Comparison of ENCODE assay signal across 11 cellular contexts in the genomic region with DNA sequence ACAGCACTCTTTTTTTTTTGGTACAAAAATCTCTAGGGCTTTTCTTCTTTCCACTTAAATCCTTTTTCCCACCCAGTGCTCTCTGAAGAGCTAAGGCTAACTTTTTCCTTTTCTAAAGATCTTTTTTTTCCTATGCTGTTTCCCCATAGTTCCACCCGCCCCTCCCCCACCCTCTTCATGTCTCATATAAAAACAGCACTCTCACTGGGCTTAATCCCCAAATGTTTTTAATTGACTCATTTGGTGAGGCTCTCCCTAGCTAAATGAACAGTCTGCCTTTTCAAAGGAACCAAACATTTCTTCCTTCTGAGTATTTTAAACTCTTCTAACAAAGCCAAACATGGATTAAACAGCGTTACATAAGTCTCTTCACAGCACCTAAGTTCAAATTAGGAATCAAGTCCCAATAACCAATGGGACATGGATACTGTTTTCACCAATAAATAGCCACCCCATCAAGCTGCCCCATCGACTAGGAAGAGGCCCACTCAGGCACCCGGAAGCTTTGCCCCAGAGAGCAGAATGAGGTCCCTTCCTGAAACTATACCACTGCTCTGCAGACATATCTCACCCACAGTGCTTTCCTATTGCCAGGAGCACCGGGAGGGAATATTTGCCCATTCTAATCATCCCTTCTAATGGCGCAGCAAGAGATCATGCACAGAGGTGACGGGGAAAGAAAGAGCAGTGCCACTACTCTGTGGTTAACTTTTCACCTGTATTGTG.
A peak's percentile ranks its signal among the peaks of the same experiment; 100 is the strongest.
DNase-seq lines count a peak whose midpoint lies in the region; ATAC-seq and FAIRE-seq lines count a peak whose summit lies in the region.
"Had no signal": no experiment of that assay in that cellular context is flagged by ENCODE, and none has a peak within 500 bp of the region (broad histone marks: within the 10 kb centered on the region; RNA-seq: fewer than 3 reads in every experiment).

No MANE protein-coding gene starts in this region.

- peaks cover 28% of the 10 kb centered on the region for H3K4me1 ChIP-seq in rectal smooth muscle tissue (ENCODE audit: control insufficient read depth, insufficient read depth, low read length)

- H3K27me3 ChIP-seq in rectal smooth muscle tissue (ENCODE audit: control insufficient read depth, insufficient read depth, low read length) = no peaks in the 10 kb centered on the region

- peaks cover 56 to 77% of the 10 kb centered on the region in 2 donors for H3K4me1 Mint-ChIP-seq in effector memory CD8-positive, alpha-beta T cell (ENCODE audit: low read depth in 2 of 2)

- DNase-seq in EH (ENCODE audit: low read depth) (peak; percentile 46), NCI-H2081 (lab: John Stamatoyannopoulos, UW) (peak; percentile 48 to 69), HTR-8/SVneo (ENCODE audit: insufficient read length, low spot score) (no peak), amygdala (lab: John Stamatoyannopoulos, UW) (no peak)
- DNase-seq in effector memory CD8-positive, alpha-beta T cell = no peak
- DNase-seq in stimulated activated CD4-positive, alpha-beta T cell treated with anti-CD3 and anti-CD28 coated beads, Interleukin-12 subunit alpha, Interleukin-12 subunit beta, amount 100 ng/mL, for 4 hours = no peak
- DNase-seq: activated gamma-delta T cell, cortex of kidney, EL, NCI-H2171 treated with DMSO at 0.1 percent for 48 hours had no signal

- peak overlapping the region; percentile 21 for H3K27ac ChIP-seq in rectal smooth muscle tissue (ENCODE audit: low read depth, low read length)

- no peak for ATAC-seq in effector memory CD8-positive, alpha-beta T cell (replicated peaks)

- peak overlapping the region; percentile 96 to 99 for H3K27ac Mint-ChIP-seq in effector memory CD8-positive, alpha-beta T cell

- peak overlapping the region; percentile 31 for H3K4me3 ChIP-seq in rectal smooth muscle tissue (ENCODE audit: low read length)

- H3K36me3 ChIP-seq in rectal smooth muscle tissue (ENCODE audit: control insufficient read depth, insufficient read depth, low read length) = no peaks in the 10 kb centered on the region

- H3K9me3 Mint-ChIP-seq in effector memory CD8-positive, alpha-beta T cell = no peaks in the 10 kb centered on the region

- no peaks in the 10 kb centered on the region for H3K27me3 Mint-ChIP-seq in effector memory CD8-positive, alpha-beta T cell

- no peak for FAIRE-seq in HTR-8/SVneo (lab: Jason Lieb, UNC)

- no peak overlapping the region for H3K9ac ChIP-seq in rectal smooth muscle tissue (ENCODE audit: low read length)

- H3K4me3 Mint-ChIP-seq in effector memory CD8-positive, alpha-beta T cell = peak overlapping the region; percentile 87 to 93

- H3K36me3 Mint-ChIP-seq in effector memory CD8-positive, alpha-beta T cell (ENCODE audit: insufficient read depth) = peaks cover 31% of the 10 kb centered on the region

Comparison
In these comparisons a context has a peak if more than half of its experiments do, and no peak if none do; other contexts are left out.
1. DNase-seq: peak in EH (single experiment) and NCI-H2081 (2 of 2); none in effector memory CD8-positive, alpha-beta T cell (0 of 3), HTR-8/SVneo (single experiment), stimulated activated CD4-positive, alpha-beta T cell treated with anti-CD3 and anti-CD28 coated beads, Interleukin-12 subunit alpha, Interleukin-12 subunit beta, amount 100 ng/mL, for 4 hours (single experiment) and amygdala (0 of 56).